10 cellular contexts compared by ENCODE assay signal in genomic region chr11:10454506-10454901, GRCh38. TPM values are rescaled to one million over a fixed set of nuclear protein-coding genes. Genes with fewer than 3 reads are reported as not detected.
A peak's percentile ranks its signal among the peaks of the same experiment; 100 is the strongest.
DNase-seq lines count a peak whose midpoint lies in the region; ATAC-seq and TF ChIP-seq lines count a peak whose summit lies in the region.
"Had no signal": no experiment of that assay in that cellular context is flagged by ENCODE, and none has a peak within 500 bp of the region (broad histone marks: within the 10 kb centered on the region; RNA-seq: fewer than 3 reads in every experiment).

No MANE protein-coding gene starts in this region.

- intact Hi-C loops in adrenal gland (cut with DNase I) (no loop called here), left ventricle myocardium superior (cut with micrococcal nuclease) (no loop called here)

- no peaks in the 10 kb centered on the region for H3K9me3 ChIP-seq in BLaER1 treated with 17β-estradiol and CSF1 and Interleukin-3, amounts not matched to agents 10 nM and 100 nM (replicated peaks in 1 of 11)
- H3K9me3 ChIP-seq in adrenal gland (replicated peaks in 1 of 3), result no peaks in the 10 kb centered on the region

- peak overlapping the region in 1 of 10 experiments; percentile 76; a peak in 1 of 20 replicates for H3K4me3 ChIP-seq in BLaER1 treated with 17β-estradiol and CSF1 and Interleukin-3, amounts not matched to agents 10 nM and 100 nM
- H3K4me3 ChIP-seq in adrenal gland, result no peak overlapping the region

- WGBS in adrenal gland, 4 donors, result 15 to 45% (median 40%) methylated on average over 3 of the region's 3 CpGs

- H3K27ac ChIP-seq in BLaER1 treated with 17β-estradiol and CSF1 and Interleukin-3, amounts not matched to agents 10 nM and 100 nM, result peak overlapping the region; percentile 77 to 98 (median 87); a peak in 20 of 22 replicates
- H3K27ac ChIP-seq in adrenal gland, result peak overlapping the region; percentile 54 to 95 (median 90)

- H3K27me3 ChIP-seq in BLaER1 treated with 17β-estradiol and CSF1 and Interleukin-3, amounts not matched to agents 10 nM and 100 nM, result peaks cover 0 to 13% (median 0%) of the 10 kb centered on the region in 11 experiments; a peak in 1 of 22 replicates
- no peaks in the 10 kb centered on the region for H3K27me3 ChIP-seq in adrenal gland

- no peaks in the 10 kb centered on the region for H3K36me3 Mint-ChIP-seq in HFFc6 (ENCODE audit: low read depth)
- H3K36me3 Mint-ChIP-seq in naive thymus-derived CD8-positive, alpha-beta T cell, result no peaks in the 10 kb centered on the region

- TF ChIP-seq CTCF in HFFc6 (IDR thresholded peaks at IDR 0.05) (no peak), adrenal gland (IDR thresholded peaks at IDR 0.05) (no peak)

- ATAC-seq in naive thymus-derived CD8-positive, alpha-beta T cell, result no peak
- ATAC-seq in HG03354 (IDR thresholded peaks at IDR 0.05; ENCODE audit: poor library complexity, severe bottlenecking, unreplicated experiment) (no peak), left ventricle myocardium superior (no peak)

- POLR2A ChIA-PET in naive thymus-derived CD8-positive, alpha-beta T cell (lab: Charles Lee), result interaction anchor here (2.1 to 5.7 kb wide), 4 partner anchors 9 to 86 kb away, joined by 10 to 41 read pairs (median 12); partner anchors contain the start of gene RNF141

- peaks cover 75% of the 10 kb centered on the region for H3K4me1 Mint-ChIP-seq in HFFc6 (ENCODE audit: low read depth)
- peaks cover 42 to 89% (median 84%) of the 10 kb centered on the region in 4 donors for H3K4me1 Mint-ChIP-seq in naive thymus-derived CD8-positive, alpha-beta T cell

- no peak for TF ChIP-seq POLR2A in adrenal gland (IDR thresholded peaks at IDR 0.05)

- H3K36me3 ChIP-seq in BLaER1 treated with 17β-estradiol and CSF1 and Interleukin-3, amounts not matched to agents 10 nM and 100 nM, result peaks cover 0 to 18% (median 0%) of the 10 kb centered on the region in 11 experiments; a peak in 3 of 22 replicates
- H3K36me3 ChIP-seq in adrenal gland (replicated peaks in 1 of 2), result no peaks in the 10 kb centered on the region

- peaks cover 0 to 33% (median 0%) of the 10 kb centered on the region in 11 experiments; a peak in 6 of 22 replicates for H4K20me1 ChIP-seq in BLaER1 treated with 17β-estradiol and CSF1 and Interleukin-3, amounts not matched to agents 10 nM and 100 nM

- peak overlapping the region in 9 of 11 experiments; percentile 64 to 92 (median 76); a peak in 13 of 22 replicates for H3K9ac ChIP-seq in BLaER1 treated with 17β-estradiol and CSF1 and Interleukin-3, amounts not matched to agents 10 nM and 100 nM

- peak overlapping the region; percentile 89 for H3K4me3 Mint-ChIP-seq in HFFc6
- peak overlapping the region in 1 of 10 donors; percentile 33 for H3K4me3 Mint-ChIP-seq in naive thymus-derived CD8-positive, alpha-beta T cell

- H3K4me2 ChIP-seq in BLaER1 treated with 17β-estradiol and CSF1 and Interleukin-3, amounts not matched to agents 10 nM and 100 nM, result peak overlapping the region; percentile 84 to 97 (median 93)

- peak overlapping the region; percentile 99 for H3K27ac Mint-ChIP-seq in HFFc6
- peak overlapping the region; percentile 72 to 99 (median 85) for H3K27ac Mint-ChIP-seq in naive thymus-derived CD8-positive, alpha-beta T cell

- H3K27me3 Mint-ChIP-seq in HFFc6 (ENCODE audit: insufficient read depth), result peaks cover 5% of the 10 kb centered on the region
- H3K27me3 Mint-ChIP-seq in naive thymus-derived CD8-positive, alpha-beta T cell, result no peaks in the 10 kb centered on the region

- H3K4me1 ChIP-seq in BLaER1 treated with 17β-estradiol and CSF1 and Interleukin-3, amounts not matched to agents 10 nM and 100 nM, result peaks cover 83 to 95% (median 89%) of the 10 kb centered on the region in 10 experiments
- peaks cover 23 to 61% of the 10 kb centered on the region in 2 donors for H3K4me1 ChIP-seq in adrenal gland (replicated peaks in 1 of 2)

- H3K9me3 Mint-ChIP-seq in HFFc6, result no peaks in the 10 kb centered on the region
- H3K9me3 Mint-ChIP-seq in naive thymus-derived CD8-positive, alpha-beta T cell, result no peaks in the 10 kb centered on the region

- DNase-seq in HFFc6 (no peak), adrenal gland (no peak), NCI-H526 treated with DMSO at 0.1 percent for 48 hours (lab: John Stamatoyannopoulos, UW) (no peak), left ventricle myocardium superior (no peak)
- no peak for DNase-seq in naive thymus-derived CD8-positive, alpha-beta T cell
- no peak for DNase-seq in effector CD4-positive, alpha-beta T cell
- DNase-seq: activated gamma-delta T cell had no signal

RNA-seq across cellular contexts. Expression of gene AMPD3, which starts 0.6 kb away (rescaled TPM):
- 10 to 100 TPM in 3 of 6 experiments, 1 to 10 TPM in 3; 9.6 to 10.6 (median 10.0) TPM for total RNA-seq in HFFc6 (2021; fragmentation: NEBNext Ultra II Directional; extraction: Animal tissue kit (Norgen Biotek cat#: 25700))
- total RNA-seq in adrenal gland (10 to 100 TPM; 16.9 to 64.1 (median 45.7) TPM), left ventricle myocardium superior (3.7 TPM)
- 10 to 100 TPM; 16.5 to 26.0 (median 18.7) TPM for polyA plus RNA-seq in adrenal gland
- total RNA-seq in naive thymus-derived CD8-positive, alpha-beta T cell, result 10 to 100 TPM; 24.9 to 28.0 TPM
- 10 to 100 TPM in 2 of 3 donors, 1 to 10 TPM in 1; 4.3 to 14.2 (median 10.6) TPM for polyA plus RNA-seq in naive thymus-derived CD8-positive, alpha-beta T cell
- polyA plus RNA-seq: neural cell had no signal
